8 cellular contexts compared by ENCODE assay signal in the genomic region with DNA sequence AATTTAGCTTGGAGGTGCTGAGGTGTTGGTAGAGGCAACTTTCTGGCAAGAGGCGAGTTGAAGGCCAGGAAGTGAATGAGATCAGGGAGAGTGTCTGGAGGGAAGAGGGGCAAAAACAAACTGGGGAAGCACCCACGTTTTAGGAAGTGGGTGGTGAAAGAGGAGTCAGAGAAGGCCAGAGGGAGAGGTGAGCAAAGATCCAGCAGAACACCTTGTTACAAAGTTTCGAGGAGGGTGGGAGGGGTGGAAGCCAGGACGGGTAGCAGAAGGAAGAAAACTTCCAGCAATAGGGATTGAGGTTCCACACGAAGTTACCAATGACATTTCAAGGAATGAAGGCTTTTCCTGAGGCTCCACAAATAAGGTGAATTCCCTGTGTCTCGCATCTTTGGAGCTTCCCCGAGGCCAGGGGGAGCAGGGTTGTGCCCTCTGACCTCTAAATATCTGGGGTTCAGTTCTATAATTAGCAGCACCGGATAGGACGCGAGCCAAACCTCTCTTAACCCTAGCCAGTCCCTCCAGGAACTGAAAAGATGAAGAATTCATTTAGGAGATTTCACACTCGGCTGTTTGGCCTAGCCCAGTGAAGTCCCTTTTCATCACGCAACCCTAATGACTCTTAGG. TPM values are rescaled to one million over a fixed set of nuclear protein-coding genes. Genes with fewer than 3 reads are reported as not detected.
DNase-seq lines count a peak whose midpoint lies in the region; ATAC-seq, FAIRE-seq and TF ChIP-seq lines count a peak whose summit lies in the region.

No MANE protein-coding gene starts in this region.

- H3K27ac ChIP-seq in RWPE2 (ENCODE audit: poor library complexity, severe bottlenecking) (peak overlapping the region; percentile 52), gastrocnemius medialis (peak overlapping the region; percentile 79 to 95 (median 93))

- DNase-seq in GM12891 (ENCODE audit: insufficient read length, low spot score), result no peak
- no peak for DNase-seq in RWPE2 (ENCODE audit: low spot score)
- DNase-seq in epithelial cell of proximal tubule (ENCODE audit: low read depth), result no peak
- DNase-seq in gastrocnemius medialis, result no peak
- DNase-seq in NAMALWA (ENCODE audit: low spot score), result no peak

- no peak for TF ChIP-seq CTCF in RWPE2 (IDR thresholded peaks at IDR 0.05; ENCODE audit: poor library complexity, severe bottlenecking)
- no peak for TF ChIP-seq CTCF in epithelial cell of proximal tubule (conservative IDR thresholded peaks at IDR 0.05; ENCODE audit: low read depth, low read length)
- no peak for TF ChIP-seq CTCF in gastrocnemius medialis (IDR thresholded peaks at IDR 0.05 in 4 of 5, conservative IDR thresholded peaks at IDR 0.05 in 1 of 5)

- no peak; the same call in 2 of the 3 replicates for ATAC-seq in RWPE2 (ENCODE audit: low read depth)
- ATAC-seq in gastrocnemius medialis, result no peak
- ATAC-seq in HG03097 (IDR thresholded peaks at IDR 0.05; ENCODE audit: low FRiP score, unreplicated experiment), result no peak
- ATAC-seq in GM21737 (IDR thresholded peaks at IDR 0.05; ENCODE audit: unreplicated experiment), result no peak
- ATAC-seq in GM18867 (IDR thresholded peaks at IDR 0.05; ENCODE audit: unreplicated experiment), result no peak

- intact Hi-C loops in gastrocnemius medialis (cut with DNase I; ENCODE audit: low total_unique reads), result loop anchor here (1.0 to 10.0 kb wide), 3 partner anchors 70 to 626 kb away; a partner anchor contains a TSS

- H3K9me3 ChIP-seq in RWPE2 (ENCODE audit: severe bottlenecking), result no peaks in the 10 kb centered on the region
- no peaks in the 10 kb centered on the region for H3K9me3 ChIP-seq in gastrocnemius medialis

- peaks cover 21% of the 10 kb centered on the region for H3K36me3 ChIP-seq in RWPE2 (ENCODE audit: low read depth)
- no peaks in the 10 kb centered on the region for H3K36me3 ChIP-seq in gastrocnemius medialis

- no peaks in the 10 kb centered on the region for H3K27me3 ChIP-seq in RWPE2 (ENCODE audit: insufficient read depth, poor library complexity, severe bottlenecking)
- H3K27me3 ChIP-seq in gastrocnemius medialis, result no peaks in the 10 kb centered on the region

- in situ Hi-C loops in gastrocnemius medialis (cut with MboI; ENCODE audit: low sequenced_read_pairs in 4 of 4), result no loop called here

- TF ChIP-seq POLR2A in GM12891 (IDR thresholded peaks at IDR 0.05; ENCODE audit: low read depth, low read length) (no peak), gastrocnemius medialis (IDR thresholded peaks at IDR 0.05) (no peak)

- FAIRE-seq in GM12891 (lab: Jason Lieb, UNC), result no peak

- H3K4me1 ChIP-seq in RWPE2 (ENCODE audit: insufficient read depth, poor library complexity, severe bottlenecking), result peaks cover 20% of the 10 kb centered on the region
- peaks cover 24 to 29% of the 10 kb centered on the region in 2 donors for H3K4me1 ChIP-seq in gastrocnemius medialis

- H3K4me3 ChIP-seq in RWPE2 (ENCODE audit: severe bottlenecking), result no peak overlapping the region
- peak overlapping the region; percentile 98 for H3K4me3 ChIP-seq in epithelial cell of proximal tubule (ENCODE audit: low read depth, low read length)
- H3K4me3 ChIP-seq in gastrocnemius medialis, result peak overlapping the region; percentile 26 to 94 (median 44)

TF ChIP-seq in GM12891, 5 proteins besides CTCF, POLR2A, EP300 and RAD21:
- TF ChIP-seq SPI1 (IDR thresholded peaks at IDR 0.05; ENCODE audit: low read depth, low read length) (peak; percentile 50), POLR2AphosphoS5 (IDR thresholded peaks at IDR 0.05; ENCODE audit: low read depth, low read length) (no peak)

RNA-seq across cellular contexts. Expression of a gene that starts 0.6 kb away (rescaled TPM):
- 17.4 TPM for polyA plus RNA-seq in GM12891 (2012; ENCODE audit: low read depth, missing spikeins)
- total RNA-seq in epithelial cell of proximal tubule (15.4 and 18.5 TPM in 2 replicates), gastrocnemius medialis (10 to 100 TPM in 2 of 4 donors, 1 to 10 TPM in 2; 5.6 to 18.9 (median 12.4) TPM)

RNA-seq across cellular contexts. Expression of a gene that starts 22.8 kb away (rescaled TPM):
- 727 TPM for polyA plus RNA-seq in GM12891 (2012; ENCODE audit: low read depth, missing spikeins)
- total RNA-seq in epithelial cell of proximal tubule (235 and 505 TPM in 2 replicates), gastrocnemius medialis (100 to 1,000 TPM; 125 to 333 (median 193) TPM)

RNA-seq across cellular contexts. Expression of a gene that starts 25.9 kb away (rescaled TPM):
- 97.9 TPM for polyA plus RNA-seq in GM12891 (2012; ENCODE audit: low read depth, missing spikeins)
- total RNA-seq in epithelial cell of proximal tubule (105 and 120 TPM in 2 replicates), gastrocnemius medialis (10 to 100 TPM; 37.6 to 56.1 (median 51.2) TPM)
